In the genomic region with DNA sequence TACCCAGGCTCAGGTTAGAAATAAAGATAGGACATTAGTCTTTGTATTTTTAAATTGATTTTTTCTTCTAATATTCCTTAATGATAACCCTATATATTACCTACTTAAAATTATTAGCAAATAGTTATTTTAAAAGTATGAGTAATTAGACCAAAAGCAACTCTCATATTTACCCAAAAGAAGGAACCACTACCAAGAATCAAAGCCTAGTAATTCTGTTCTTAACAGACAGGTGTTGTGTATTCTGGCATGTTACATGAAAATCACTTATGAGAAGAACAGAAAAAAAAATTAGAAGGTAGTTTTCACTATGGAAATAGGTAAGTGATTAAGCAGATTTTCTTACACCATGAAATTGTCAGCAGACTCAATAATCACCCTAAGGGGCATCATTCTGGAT, we compare ENCODE assay signal across 16 cellular contexts.
DNase-seq lines count a peak whose midpoint lies in the region; ATAC-seq and FAIRE-seq lines count a peak whose summit lies in the region.
"Had no signal": no experiment of that assay in that cellular context is flagged by ENCODE, and none has a peak within 500 bp of the region (broad histone marks: within the 10 kb centered on the region; RNA-seq: fewer than 3 reads in every experiment).

No MANE protein-coding gene starts in this region.

- FAIRE-seq in RCC 7860 (lab: Jason Lieb, UNC), result no peak
- FAIRE-seq: H1, TTC549 had no signal

- peak; percentile 74 for ATAC-seq in GM18511 (IDR thresholded peaks at IDR 0.05; ENCODE audit: unreplicated experiment)
- ATAC-seq in GM19468 (IDR thresholded peaks at IDR 0.05; ENCODE audit: extremely low read depth, unreplicated experiment), result peak; percentile 49
- ATAC-seq in HG02678 (IDR thresholded peaks at IDR 0.05; ENCODE audit: unreplicated experiment), result peak; percentile 72
- ATAC-seq in HG03442 (IDR thresholded peaks at IDR 0.05; ENCODE audit: unreplicated experiment), result peak; percentile 72
- ATAC-seq: activated T-cell treated with anti-CD3 and anti-CD28 coated beads, Interleukin-2, amount 50 U/mL, for 4 hours; PC-3; SK-N-SH treated with all-trans-retinoic acid at 6 μM for 48 hours had no signal

- DNase-seq in NCI-H2171 treated with DMSO at 0.1 percent for 48 hours (lab: John Stamatoyannopoulos, UW) (no peak), HuH-7 (ENCODE audit: low spot score) (no peak), RCC 7860 (ENCODE audit: low spot score) (no peak), DMS 273 treated with DMSO at 0.1 percent for 48 hours (lab: John Stamatoyannopoulos, UW) (no peak)
- DNase-seq: activated T-cell treated with anti-CD3 and anti-CD28 coated beads, Interleukin-2, amount 50 U/mL, for 4 hours; effector CD4-positive, alpha-beta T cell; NCI-H1930; NCI-H524 treated with DMSO at 0.1 percent for 48 hours; PC-3 had no signal
